Comparison of ENCODE assay signal across 16 cellular contexts in the genomic region with DNA sequence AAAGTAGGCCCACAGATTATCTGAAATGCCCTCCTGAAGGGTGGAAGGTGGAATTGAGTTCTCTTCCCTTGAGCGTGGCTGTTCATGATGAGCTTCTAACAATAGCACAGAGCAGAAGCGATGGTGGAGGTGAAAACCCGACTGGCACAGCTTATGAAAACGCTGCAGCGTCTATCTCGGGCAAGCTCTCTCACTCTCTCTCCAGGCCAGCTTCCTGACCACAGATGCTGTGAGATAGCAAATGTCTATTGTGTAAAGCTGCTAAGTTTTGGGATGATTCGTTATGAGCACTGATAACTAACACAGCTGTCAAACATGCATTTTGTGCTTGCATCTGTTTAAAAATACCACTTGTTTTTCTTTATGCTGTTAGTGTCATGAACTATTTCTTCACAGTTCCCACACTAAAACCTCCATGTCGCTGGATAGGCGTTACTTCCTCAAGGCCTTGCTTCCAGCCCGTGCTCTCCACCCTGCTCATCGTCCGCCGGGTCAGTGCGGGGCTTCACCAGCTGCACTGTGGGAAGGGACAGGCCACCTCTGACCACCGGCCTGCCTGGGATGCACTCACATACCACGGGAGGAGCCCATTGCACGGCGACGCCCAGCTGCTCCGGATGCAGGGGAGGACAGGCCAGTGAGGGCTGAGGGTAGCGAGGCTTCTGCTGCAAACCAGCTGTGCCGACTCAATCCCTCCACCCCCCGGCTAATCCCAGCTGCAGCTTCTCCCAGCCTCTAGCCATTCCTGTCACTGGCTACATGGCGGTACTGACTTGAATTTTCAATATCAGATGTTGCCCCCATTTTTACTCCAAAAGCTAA. TPM values are rescaled to one million over a fixed set of nuclear protein-coding genes. Genes with fewer than 3 reads are reported as not detected.
A peak's percentile ranks its signal among the peaks of the same experiment; 100 is the strongest.
DNase-seq lines count a peak whose midpoint lies in the region; ATAC-seq and TF ChIP-seq lines count a peak whose summit lies in the region.
"Had no signal": no experiment of that assay in that cellular context is flagged by ENCODE, and none has a peak within 500 bp of the region (broad histone marks: within the 10 kb centered on the region; RNA-seq: fewer than 3 reads in every experiment).

No MANE protein-coding gene starts in this region.

- H4K91ac ChIP-seq in IMR-90 (ENCODE audit: insufficient read depth, low read depth, low read length) (no peak overlapping the region), neuronal stem cell (ENCODE audit: low read depth, low read length, poor library complexity) (no peak overlapping the region), mesenchymal stem cell (ENCODE audit: low read length) (no peak overlapping the region)

- no TSS peak for BruUV-seq in IMR-90 (replicated peaks; lab: Mats Ljungman, UMichigan)

- in situ Hi-C loops in IMR-90 (cut with MboI; ENCODE audit: low sequenced_read_pairs) = no loop called here

- no peak for TF ChIP-seq POLR2A in IMR-90 (IDR thresholded peaks at IDR 0.05; ENCODE audit: low read depth, low read length)

- H3K9me3 ChIP-seq in IMR-90 (ENCODE audit: control insufficient read depth, insufficient read depth, low read length) (no peaks in the 10 kb centered on the region), SJCRH30 (replicated peaks) (no peaks in the 10 kb centered on the region), neuronal stem cell (replicated peaks in 1 of 2; ENCODE audit: control insufficient read depth in 2 of 2, insufficient read depth in 1 of 2, low read depth in 1 of 2, low read length in 2 of 2) (peaks cover 0 to 4% of the 10 kb centered on the region in 2 donors), mesenchymal stem cell (ENCODE audit: control insufficient read depth, low read length) (peaks cover 3% of the 10 kb centered on the region)
- H3K9me3 ChIP-seq: adrenal gland, gastrocnemius medialis, psoas muscle had no signal

- DNase-seq in IMR-90 = peak; percentile 6
- DNase-seq in SJCRH30 = peak; percentile 83 to 86
- DNase-seq in hepatic stellate cell (ENCODE audit: low spot score) = peak; percentile 46
- DNase-seq in osteocyte (ENCODE audit: extremely low spot score, unreplicated experiment) = peak; percentile 83
- DNase-seq in neuronal stem cell (ENCODE audit: low spot score) = no peak
- DNase-seq in stimulated activated CD4-positive, alpha-beta T cell treated with anti-CD3 and anti-CD28 coated beads, Interleukin-4, amount 100 ng/mL, for 4 hours = no peak
- no peak for DNase-seq in mesenchymal stem cell
- DNase-seq: gastrocnemius medialis, NCI-H1092 treated with DMSO at 0.1 percent for 48 hours, NCI-H2171 treated with DMSO at 0.1 percent for 48 hours, psoas muscle, SIG-M5 had no signal

- H4K8ac ChIP-seq in IMR-90 (ENCODE audit: low read depth in 2 of 2, low read length in 2 of 2) = no peak overlapping the region
- H4K8ac ChIP-seq in neuronal stem cell (ENCODE audit: low read depth, low read length) = no peak overlapping the region
- no peak overlapping the region for H4K8ac ChIP-seq in mesenchymal stem cell (ENCODE audit: low read length)

- no peak overlapping the region for H4K5ac ChIP-seq in IMR-90 (ENCODE audit: low read depth, low read length)

- intact Hi-C loops in IMR-90 (cut with micrococcal nuclease) = no loop called here

- H2AK5ac ChIP-seq in IMR-90 (ENCODE audit: low read depth, low read length) (no peak overlapping the region), neuronal stem cell (ENCODE audit: low read depth, low read length) (no peak overlapping the region), mesenchymal stem cell (ENCODE audit: low read length, severe bottlenecking) (no peak overlapping the region)

- H2BK20ac ChIP-seq in IMR-90 (ENCODE audit: low read depth, low read length) = no peak overlapping the region

- H3K36me3 Mint-ChIP-seq in osteocyte (ENCODE audit: unreplicated experiment) = no peaks in the 10 kb centered on the region

- TF ChIP-seq RAD21 in IMR-90 (IDR thresholded peaks at IDR 0.05; ENCODE audit: low read length) = no peak

- H2BK15ac ChIP-seq in IMR-90 (ENCODE audit: low read depth, low read length) (no peak overlapping the region), neuronal stem cell (ENCODE audit: low read length) (no peak overlapping the region), mesenchymal stem cell (ENCODE audit: low read depth, poor library complexity, severe bottlenecking) (no peak overlapping the region)

- ATAC-seq in IMR-90 (ENCODE audit: low read depth) = peak; percentile 60
- ATAC-seq in HG02870 (IDR thresholded peaks at IDR 0.05; ENCODE audit: unreplicated experiment) = no peak
- ATAC-seq: gastrocnemius medialis, psoas muscle had no signal

- no peak overlapping the region for H3K4me3 ChIP-seq in IMR-90 (ENCODE audit: insufficient read depth, low read depth, low read length)
- H3K4me3 ChIP-seq in SJCRH30 = no peak overlapping the region
- H3K4me3 ChIP-seq in neuronal stem cell (ENCODE audit: low read length in 2 of 2) = peak overlapping the region in 1 of 2 donors; percentile 41
- H3K4me3 ChIP-seq in mesenchymal stem cell (ENCODE audit: insufficient read depth in 1 of 2, low read depth in 1 of 2, low read length in 2 of 2) = peak overlapping the region in 1 of 2 experiments; percentile 9
- H3K4me3 ChIP-seq: adrenal gland, gastrocnemius medialis, psoas muscle had no signal

- H3K27ac ChIP-seq in IMR-90 (ENCODE audit: insufficient read depth, low read length) (no peak overlapping the region), SJCRH30 (no peak overlapping the region), neuronal stem cell (replicated peaks; ENCODE audit: low read length) (no peak overlapping the region), mesenchymal stem cell (ENCODE audit: low read length, poor library complexity, severe bottlenecking) (no peak overlapping the region)
- H3K27ac ChIP-seq: adrenal gland, gastrocnemius medialis, psoas muscle had no signal

- TF ChIP-seq CTCF in IMR-90 (conservative IDR thresholded peaks at IDR 0.05; ENCODE audit: low read depth, low read length) = no peak
- TF ChIP-seq CTCF in osteocyte (IDR thresholded peaks at IDR 0.05) = no peak

- H3K18ac ChIP-seq in IMR-90 (ENCODE audit: low read depth, low read length) = no peak overlapping the region
- H3K18ac ChIP-seq in neuronal stem cell (ENCODE audit: low read length) = no peak overlapping the region
- H3K18ac ChIP-seq in mesenchymal stem cell (ENCODE audit: low read depth in 1 of 2, low read length in 2 of 2) = no peak overlapping the region

- H3K27me3 ChIP-seq in IMR-90 (ENCODE audit: control insufficient read depth, insufficient read depth, low read length) (peaks cover 36% of the 10 kb centered on the region), SJCRH30 (peaks cover 6% of the 10 kb centered on the region; the same call in 1 of the 2 replicates), neuronal stem cell (ENCODE audit: control insufficient read depth in 3 of 3, insufficient read depth in 3 of 3, low read depth in 1 of 3, low read length in 3 of 3) (peaks cover 0 to 7% (median 0%) of the 10 kb centered on the region in 3 experiments), mesenchymal stem cell (ENCODE audit: control insufficient read depth in 1 of 2, insufficient read depth in 1 of 2, low read length in 2 of 2) (peaks cover 0 to 83% of the 10 kb centered on the region in 2 experiments)
- H3K27me3 ChIP-seq: adrenal gland had no signal

- CTCF ChIA-PET in IMR-90 (lab: Yijun Ruan, JAX) = no interaction called here

- H2BK12ac ChIP-seq in neuronal stem cell (ENCODE audit: low read length) (no peak overlapping the region), mesenchymal stem cell (ENCODE audit: low read length in 2 of 2) (no peak overlapping the region)

- H3K4me1 Mint-ChIP-seq in osteocyte (ENCODE audit: unreplicated experiment) = peaks cover 14% of the 10 kb centered on the region

- no peaks in the 10 kb centered on the region for H3K36me3 ChIP-seq in IMR-90 (ENCODE audit: control insufficient read depth, insufficient read depth, low read length)
- no peaks in the 10 kb centered on the region for H3K36me3 ChIP-seq in SJCRH30
- no peaks in the 10 kb centered on the region for H3K36me3 ChIP-seq in neuronal stem cell (replicated peaks in 1 of 2; ENCODE audit: control insufficient read depth in 2 of 2, insufficient read depth in 2 of 2, low read length in 2 of 2)
- no peaks in the 10 kb centered on the region for H3K36me3 ChIP-seq in mesenchymal stem cell (ENCODE audit: control insufficient read depth in 1 of 2, insufficient read depth in 2 of 2, low read depth in 1 of 2, low read length in 2 of 2)
- H3K36me3 ChIP-seq: adrenal gland, gastrocnemius medialis had no signal

- H3K27ac Mint-ChIP-seq in osteocyte (ENCODE audit: unreplicated experiment) = no peak overlapping the region

- peak overlapping the region; percentile 9 for H2AFZ ChIP-seq in IMR-90 (replicated peaks; ENCODE audit: low read length, poor library complexity)
- no peak overlapping the region for H2AFZ ChIP-seq in neuronal stem cell (ENCODE audit: low read length)
- H2AFZ ChIP-seq in mesenchymal stem cell (ENCODE audit: low read depth, low read length) = no peak overlapping the region

- H3K56ac ChIP-seq in IMR-90 (ENCODE audit: extremely low read depth, insufficient read depth, low read length) = no peak overlapping the region

- no peak overlapping the region; the same call in 1 of the 2 replicates for H3K4me2 ChIP-seq in IMR-90 (ENCODE audit: low read depth, low read length)
- H3K4me2 ChIP-seq in neuronal stem cell (ENCODE audit: insufficient read depth, low read length, poor library complexity, severe bottlenecking) = no peak overlapping the region
- no peak overlapping the region for H3K4me2 ChIP-seq in mesenchymal stem cell (ENCODE audit: low read length, poor library complexity, severe bottlenecking)

- no peaks in the 10 kb centered on the region for H4K20me1 ChIP-seq in IMR-90 (ENCODE audit: insufficient read depth, low read length)

- H2BK5ac ChIP-seq in IMR-90 (ENCODE audit: low read depth, low read length, poor library complexity, severe bottlenecking) (no peak overlapping the region), neuronal stem cell (ENCODE audit: low read length) (no peak overlapping the region), mesenchymal stem cell (ENCODE audit: low read depth, low read length, poor library complexity, severe bottlenecking) (no peak overlapping the region)

- H3K4ac ChIP-seq in IMR-90 (ENCODE audit: low read depth, low read length) (no peak overlapping the region), neuronal stem cell (ENCODE audit: low read length) (no peak overlapping the region), mesenchymal stem cell (ENCODE audit: low read depth in 1 of 2, low read length in 2 of 2) (no peak overlapping the region)

- H3K14ac ChIP-seq in IMR-90 (replicated peaks; ENCODE audit: low read depth, low read length) = no peak overlapping the region
- no peak overlapping the region for H3K14ac ChIP-seq in neuronal stem cell (ENCODE audit: low read length)
- H3K14ac ChIP-seq in mesenchymal stem cell (ENCODE audit: low read length in 2 of 2) = no peak overlapping the region

- H3K9me3 Mint-ChIP-seq in osteocyte (ENCODE audit: unreplicated experiment) = no peaks in the 10 kb centered on the region

- no peak overlapping the region for H2AK9ac ChIP-seq in IMR-90 (replicated peaks; ENCODE audit: low read depth, low read length, poor library complexity)

- no peak overlapping the region for H3K23ac ChIP-seq in IMR-90 (ENCODE audit: low read depth, low read length)
- no peak overlapping the region for H3K23ac ChIP-seq in neuronal stem cell (ENCODE audit: low read depth, low read length, poor library complexity)
- no peak overlapping the region for H3K23ac ChIP-seq in mesenchymal stem cell (ENCODE audit: low read length in 2 of 2)

- peaks cover 21% of the 10 kb centered on the region for H3K27me3 Mint-ChIP-seq in osteocyte (ENCODE audit: unreplicated experiment)

- H2BK120ac ChIP-seq in IMR-90 (ENCODE audit: low read depth, low read length) (no peak overlapping the region), neuronal stem cell (ENCODE audit: low read depth, low read length) (no peak overlapping the region), mesenchymal stem cell (ENCODE audit: low read depth, low read length) (no peak overlapping the region)

- WGBS in IMR-90 (ENCODE audit: extremely low coverage in 2 of 2, insufficient read length in 1 of 2), 2 experiments = 19% methylated on average over 8 of the region's 24 CpGs; no CpG with 5 or more reads in 1 of the 2 experiments
- no CpG with 5 or more reads among the region's 24 CpGs for WGBS in neuronal stem cell (ENCODE audit: extremely low coverage in 2 of 2, insufficient read length in 2 of 2, insufficient replicate concordance in 1 of 2), 2 donors
- 81% methylated on average over 20 of the region's 24 CpGs for WGBS in mesenchymal stem cell

- no peak overlapping the region for H3K4me3 Mint-ChIP-seq in osteocyte (ENCODE audit: unreplicated experiment)

- H3K79me1 ChIP-seq in IMR-90 (ENCODE audit: low read depth in 1 of 2, low read length in 2 of 2) = no peaks in the 10 kb centered on the region
- H3K79me1 ChIP-seq in neuronal stem cell (ENCODE audit: low read depth, low read length) = no peaks in the 10 kb centered on the region
- no peaks in the 10 kb centered on the region for H3K79me1 ChIP-seq in mesenchymal stem cell (replicated peaks; ENCODE audit: low read length, poor library complexity, severe bottlenecking)

- dilution Hi-C loops in IMR-90 (cut with HindIII; ENCODE audit: low sequenced_read_pairs, unreplicated experiment) = no loop called here

- POLR2A ChIA-PET in IMR-90 (lab: Charles Lee; ENCODE audit: unreplicated experiment) = no interaction called here

- no peak overlapping the region for H3K9ac ChIP-seq in IMR-90 (ENCODE audit: low read depth, low read length)
- no peak overlapping the region for H3K9ac ChIP-seq in neuronal stem cell (ENCODE audit: low read depth, low read length, poor library complexity)
- no peak overlapping the region for H3K9ac ChIP-seq in mesenchymal stem cell (ENCODE audit: low read length)

- peaks cover 5% of the 10 kb centered on the region for H3K4me1 ChIP-seq in IMR-90 (ENCODE audit: control insufficient read depth, insufficient read depth, low read length)
- peaks cover 26% of the 10 kb centered on the region for H3K4me1 ChIP-seq in SJCRH30
- H3K4me1 ChIP-seq in neuronal stem cell (ENCODE audit: control insufficient read depth in 2 of 2, insufficient read depth in 1 of 2, low read depth in 1 of 2, low read length in 2 of 2) = peaks cover 7 to 23% of the 10 kb centered on the region in 2 donors
- H3K4me1 ChIP-seq in mesenchymal stem cell (ENCODE audit: control insufficient read depth, insufficient read depth, low read depth, low read length) = peaks cover 1% of the 10 kb centered on the region
- H3K4me1 ChIP-seq: adrenal gland had no signal

- H3K9me1 ChIP-seq in IMR-90 (ENCODE audit: insufficient read depth, low read length) = no peaks in the 10 kb centered on the region

RNA-seq across cellular contexts. Expression of a gene that starts 60.0 kb away (rescaled TPM):
- total RNA-seq in IMR-90 (2012; rRNA removed) (not detected in 2 replicates), osteocyte (not detected in 2 replicates)
- polyA plus RNA-seq in IMR-90 (2012; rRNA removed) = 0.34 TPM in 1 of 2 replicates, not detected in the other
- polyA plus RNA-seq in IMR-90 (2012; cell fraction: cytosol; rRNA removed) = 0.26 TPM in 1 of 2 replicates, not detected in the other
- not detected in 2 replicates for polyA plus RNA-seq in IMR-90 (2012; cell fraction: nucleus; rRNA removed; ENCODE audit: low replicate concordance)
- total RNA-seq in SJCRH30 (2014; rRNA removed; shearing (Covaris generic)) = 0.73 TPM in 1 of 2 replicates, not detected in the other
- 0.08 TPM for polyA plus RNA-seq in neuronal stem cell (2013, experiment 1 of 2)
- polyA plus RNA-seq in neuronal stem cell (2013, experiment 2 of 2) = not detected
- polyA plus RNA-seq in mesenchymal stem cell (2013, experiment 1 of 2) = not detected
- polyA plus RNA-seq in mesenchymal stem cell (2013, experiment 2 of 2) = not detected
- total RNA-seq: adrenal gland, gastrocnemius medialis, mononuclear cell, psoas muscle, subcutaneous adipose tissue had no signal
- polyA plus RNA-seq: adrenal gland had no signal

Comparison
In these comparisons a context has a peak if more than half of its experiments do, and no peak if none do; other contexts are left out.
1. DNase-seq: peak in IMR-90 (single experiment), SJCRH30 (2 of 2), hepatic stellate cell (single experiment) and osteocyte (single experiment); none in neuronal stem cell (single experiment), stimulated activated CD4-positive, alpha-beta T cell treated with anti-CD3 and anti-CD28 coated beads, Interleukin-4, amount 100 ng/mL, for 4 hours (0 of 2) and mesenchymal stem cell (single experiment).